In genomic region chr9:133030317-133031129, GRCh38 we compare ENCODE assay signal across 8 cellular contexts. TPM values are rescaled to one million over a fixed set of nuclear protein-coding genes. Genes with fewer than 3 reads are reported as not detected.
A peak's percentile ranks its signal among the peaks of the same experiment; 100 is the strongest.
DNase-seq lines count a peak whose midpoint lies in the region; ATAC-seq and TF ChIP-seq lines count a peak whose summit lies in the region.

Gene GTF3C5, plus strand, starts transcription at chr9:133030997. Its CDS starts 15 bp downstream, at chr9:133031012.

- H3K27ac ChIP-seq in BLaER1: peak within 1 kb of the TSS; percentile 95
- peak within 1 kb of the TSS; percentile 64 to 90 for H3K27ac ChIP-seq in coronary artery

- H3K36me3 ChIP-seq in BLaER1: peaks cover 36% of the 10 kb centered on the region

- H4K20me1 ChIP-seq in BLaER1: peaks cover 23% of the 10 kb centered on the region

- peaks cover 19% of the 10 kb centered on the region for H3K36me3 Mint-ChIP-seq in activated CD4-positive, alpha-beta T cell treated with anti-CD3 and anti-CD28 coated beads, Interleukin-2, amount 10 ng/mL, durations not matched to agents 7 days and 5 days (ENCODE audit: low read depth)

- H3K4me1 Mint-ChIP-seq in activated CD4-positive, alpha-beta T cell treated with anti-CD3 and anti-CD28 coated beads, Interleukin-2, amount 10 ng/mL, durations not matched to agents 7 days and 5 days: peaks cover 50% of the 10 kb centered on the region

- H3K4me1 ChIP-seq in BLaER1: peaks cover 53% of the 10 kb centered on the region

- no peaks in the 10 kb centered on the region for H3K27me3 Mint-ChIP-seq in activated CD4-positive, alpha-beta T cell treated with anti-CD3 and anti-CD28 coated beads, Interleukin-2, amount 10 ng/mL, durations not matched to agents 7 days and 5 days

- TF ChIP-seq CTCF in coronary artery (IDR thresholded peaks at IDR 0.05): no peak

- H3K9me3 ChIP-seq in BLaER1: peaks cover 22% of the 10 kb centered on the region

- intact Hi-C loops in left colon (cut with DNase I, micrococcal nuclease): loop anchor here in 1 of 2 donors (10.0 kb wide), 1 partner anchor 114 kb away; no protein-coding TSS in a partner anchor

- H3K4me3 Mint-ChIP-seq in activated CD4-positive, alpha-beta T cell treated with anti-CD3 and anti-CD28 coated beads, Interleukin-2, amount 10 ng/mL, durations not matched to agents 7 days and 5 days: peak within 1 kb of the TSS; percentile 96

- POLR2A ChIA-PET in activated CD4-positive, alpha-beta T cell treated with anti-CD3 and anti-CD28 coated beads, Interleukin-2, amount 10 ng/mL, durations not matched to agents 7 days and 5 days (lab: Charles Lee): interaction anchor here (1.0 kb wide), 2 partner anchors 114 to 119 kb away, joined by 4 to 6 read pairs; no protein-coding TSS in a partner anchor

- peak; percentile 95 for ATAC-seq in GM19328 (IDR thresholded peaks at IDR 0.05; ENCODE audit: unreplicated experiment)
- ATAC-seq in HG03520 (IDR thresholded peaks at IDR 0.05; ENCODE audit: unreplicated experiment): peak; percentile 97
- ATAC-seq in left colon: peak; percentile 95

- H3K9ac ChIP-seq in BLaER1: peak within 1 kb of the TSS; percentile 98

- peaks cover 3% of the 10 kb centered on the region for H3K9me3 Mint-ChIP-seq in activated CD4-positive, alpha-beta T cell treated with anti-CD3 and anti-CD28 coated beads, Interleukin-2, amount 10 ng/mL, durations not matched to agents 7 days and 5 days

- H3K4me3 ChIP-seq in BLaER1 (peak within 1 kb of the TSS; percentile 99), coronary artery (peak within 1 kb of the TSS; percentile 86)

- CTCF ChIA-PET in activated CD4-positive, alpha-beta T cell treated with anti-CD3 and anti-CD28 coated beads, Interleukin-2, amount 10 ng/mL, durations not matched to agents 7 days and 5 days (lab: Charles Lee): interaction anchor here (0.7 to 5.1 kb wide), 7 partner anchors 8 to 117 kb away, joined by 3 to 51 read pairs (median 4); no protein-coding TSS in a partner anchor

- peak within 1 kb of the TSS; percentile 97 for H3K27ac Mint-ChIP-seq in activated CD4-positive, alpha-beta T cell treated with anti-CD3 and anti-CD28 coated beads, Interleukin-2, amount 10 ng/mL, durations not matched to agents 7 days and 5 days

- no peaks in the 10 kb centered on the region for H3K27me3 ChIP-seq in BLaER1

- DNase-seq in NCI-H69 (lab: John Stamatoyannopoulos, UW) (peak; percentile 100), coronary artery (ENCODE audit: low spot score) (peak; percentile 96), left colon (peak; percentile 92 to 93)
- DNase-seq in activated CD4-positive, alpha-beta T cell treated with anti-CD3 and anti-CD28 coated beads, Interleukin-2, amount 10 ng/mL, durations not matched to agents 7 days and 5 days: peak; percentile 96
- peak; percentile 93 for DNase-seq in stimulated activated CD4-positive, alpha-beta T cell treated with anti-CD3 and anti-CD28 coated beads, Interleukin-1b, Interleukin-23, amount 100 ng/mL, for 48 hours

- peak within 1 kb of the TSS; percentile 98 for H3K4me2 ChIP-seq in BLaER1

RNA-seq across cellular contexts. Expression of gene GTF3C5, which starts in this region (rescaled TPM):
- 10 to 100 TPM; 75.1 to 87.9 TPM for total RNA-seq in activated CD4-positive, alpha-beta T cell treated with anti-CD3 and anti-CD28 coated beads, Interleukin-2, amount 10 ng/mL, durations not matched to agents 7 days and 5 days
- 10 to 100 TPM; 39.0 to 44.4 TPM for total RNA-seq in left colon

Comparison
In these comparisons a context has a peak if more than half of its experiments do, and no peak if none do; other contexts are left out.
1. Peak in every context shown above with its lines: DNase-seq, ATAC-seq, H3K4me3 ChIP-seq and H3K27ac ChIP-seq.